Comparison of ENCODE assay signal across 15 cellular contexts in genomic region chr15:100895721-100896120, GRCh38. TPM values are rescaled to one million over a fixed set of nuclear protein-coding genes. Genes with fewer than 3 reads are reported as not detected.
DNase-seq lines count a peak whose midpoint lies in the region; ATAC-seq and TF ChIP-seq lines count a peak whose summit lies in the region.
"Had no signal": no experiment of that assay in that cellular context is flagged by ENCODE, and none has a peak within 500 bp of the region (broad histone marks: within the 10 kb centered on the region; RNA-seq: fewer than 3 reads in every experiment).

No MANE protein-coding gene starts in this region.

- H3K36me3 Mint-ChIP-seq in mesothelial cell of epicardium = no peaks in the 10 kb centered on the region
- H3K36me3 Mint-ChIP-seq: CD4-positive, CD25-positive, alpha-beta regulatory T cell had no signal

- H3K79me2 ChIP-seq in osteoblast (ENCODE audit: insufficient read depth, low read length) = no peaks in the 10 kb centered on the region

- H3K36me3 ChIP-seq in osteoblast (ENCODE audit: insufficient read depth, low read length) = no peaks in the 10 kb centered on the region
- H3K36me3 ChIP-seq: BLaER1 had no signal

- no peaks in the 10 kb centered on the region for H3K4me1 Mint-ChIP-seq in mesothelial cell of epicardium
- H3K4me1 Mint-ChIP-seq: CD4-positive, CD25-positive, alpha-beta regulatory T cell had no signal

- DNase-seq in cardiac septum (ENCODE audit: low spot score) (peak; percentile 46), Right ventricle myocardium superior (no peak), osteoblast (ENCODE audit: insufficient read length, low spot score, missing footprints) (peak; percentile 60), mesothelial cell of epicardium (ENCODE audit: low spot score in 2 of 2, unreplicated experiment in 2 of 2) (no peak)
- DNase-seq in stimulated activated CD8-positive, alpha-beta memory T cell treated with anti-CD3 and anti-CD28 coated beads, Interleukin-4, amount 100 ng/mL, for 48 hours = peak; percentile 11
- DNase-seq in activated CD4-positive, alpha-beta T cell treated with anti-CD3 and anti-CD28 coated beads, Interleukin-2, amount 50 U/mL, for 48 hours = no peak
- DNase-seq: CD4-positive, CD25-positive, alpha-beta regulatory T cell; DMS79 treated with DMSO at 0.1 percent for 48 hours; EL; GOT3; H9; IMR-90 had no signal

- no peak overlapping the region for H3K27ac ChIP-seq in osteoblast (ENCODE audit: low read depth, low read length)
- H3K27ac ChIP-seq: 22Rv1, BLaER1 had no signal

- H4K20me1 ChIP-seq in osteoblast (ENCODE audit: insufficient read depth, low read length) = no peaks in the 10 kb centered on the region

- no peaks in the 10 kb centered on the region for H3K9me3 Mint-ChIP-seq in mesothelial cell of epicardium
- H3K9me3 Mint-ChIP-seq: H9 had no signal

- ATAC-seq in Right ventricle myocardium superior (ENCODE audit: poor library complexity) (no peak), GM21717 (IDR thresholded peaks at IDR 0.05; ENCODE audit: unreplicated experiment) (no peak)

- TF ChIP-seq CTCF in osteoblast (IDR thresholded peaks at IDR 0.05; ENCODE audit: extremely low read depth, low read depth, low read length) (no peak), mesothelial cell of epicardium (IDR thresholded peaks at IDR 0.05; ENCODE audit: unreplicated experiment) (no peak)

- no peaks in the 10 kb centered on the region for H3K27me3 ChIP-seq in osteoblast (ENCODE audit: insufficient read depth, low read length)

- no peak overlapping the region for H3K4me3 ChIP-seq in osteoblast (ENCODE audit: insufficient read depth, low read length)
- H3K4me3 ChIP-seq: BLaER1 had no signal

- intact Hi-C loops in cardiac septum (cut with DNase I) (no loop called here), Right ventricle myocardium superior (cut with DNase I) (no loop called here)

- no peak overlapping the region for H3K27ac Mint-ChIP-seq in mesothelial cell of epicardium
- H3K27ac Mint-ChIP-seq: CD4-positive, CD25-positive, alpha-beta regulatory T cell; H9 had no signal

- no peak overlapping the region for H2AFZ ChIP-seq in osteoblast (ENCODE audit: low read length)

- no peaks in the 10 kb centered on the region for H3K9me3 ChIP-seq in osteoblast (ENCODE audit: low read depth, low read length)
- H3K9me3 ChIP-seq: BLaER1 had no signal

- no peak overlapping the region for H3K4me2 ChIP-seq in osteoblast (ENCODE audit: insufficient read depth, low read length)
- H3K4me2 ChIP-seq: BLaER1 had no signal

- peaks cover 28% of the 10 kb centered on the region for H3K27me3 Mint-ChIP-seq in mesothelial cell of epicardium (ENCODE audit: low read depth)

- H3K4me1 ChIP-seq in osteoblast (ENCODE audit: insufficient read depth, low read length) = peaks cover 14% of the 10 kb centered on the region

- no peak overlapping the region for H3K4me3 Mint-ChIP-seq in mesothelial cell of epicardium
- H3K4me3 Mint-ChIP-seq: CD4-positive, CD25-positive, alpha-beta regulatory T cell; H9 had no signal

RNA-seq across cellular contexts. Expression of gene ALDH1A3, which starts 16.1 kb away (rescaled TPM):
- 7.8 TPM for total RNA-seq in cardiac septum
- 2.9 TPM for total RNA-seq in Right ventricle myocardium superior
- 54.6 and 61.6 TPM in 2 replicates for total RNA-seq in osteoblast
- not detected in 3 replicates for total RNA-seq in mesothelial cell of epicardium
- total RNA-seq: CD4-positive, CD25-positive, alpha-beta regulatory T cell had no signal

RNA-seq across cellular contexts. Expression of gene LRRK1, which starts 23.4 kb away (rescaled TPM):
- total RNA-seq in cardiac septum (3.5 TPM), Right ventricle myocardium superior (3.0 TPM), osteoblast (14.1 and 15.2 TPM in 2 replicates), mesothelial cell of epicardium (1.4 to 2.3 TPM (median 2.0 TPM) in 3 replicates)

Comparison
In these comparisons a context has a peak if more than half of its experiments do, and no peak if none do; other contexts are left out.
1. DNase-seq: peak in cardiac septum (single experiment), osteoblast (single experiment) and stimulated activated CD8-positive, alpha-beta memory T cell treated with anti-CD3 and anti-CD28 coated beads, Interleukin-4, amount 100 ng/mL, for 48 hours (single experiment); none in Right ventricle myocardium superior (single experiment), mesothelial cell of epicardium (0 of 2) and activated CD4-positive, alpha-beta T cell treated with anti-CD3 and anti-CD28 coated beads, Interleukin-2, amount 50 U/mL, for 48 hours (0 of 2).